In the genomic region with DNA sequence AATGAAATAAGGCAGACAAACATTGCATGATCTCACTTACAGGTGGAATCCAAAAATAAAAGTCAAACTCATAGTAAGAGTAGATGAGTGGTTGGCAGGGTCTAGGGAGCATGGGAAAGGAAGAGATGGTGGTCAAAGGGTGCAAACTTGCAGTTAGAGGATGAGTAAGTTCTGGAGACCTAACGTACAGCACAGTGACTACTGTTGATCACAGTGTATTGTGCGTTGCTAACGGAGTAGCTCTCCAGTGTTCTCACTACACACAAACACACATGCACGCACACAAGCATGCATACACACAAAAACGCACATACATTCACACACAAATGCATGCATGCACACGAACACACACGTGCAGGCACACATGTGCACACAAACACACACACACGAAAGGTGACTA, we compare ENCODE assay signal across 14 cellular contexts. TPM values are rescaled to one million over a fixed set of nuclear protein-coding genes. Genes with fewer than 3 reads are reported as not detected.
A peak's percentile ranks its signal among the peaks of the same experiment; 100 is the strongest.
DNase-seq lines count a peak whose midpoint lies in the region; ATAC-seq, FAIRE-seq and TF ChIP-seq lines count a peak whose summit lies in the region.
"Had no signal": no experiment of that assay in that cellular context is flagged by ENCODE, and none has a peak within 500 bp of the region (broad histone marks: within the 10 kb centered on the region; RNA-seq: fewer than 3 reads in every experiment).

No MANE protein-coding gene starts in this region.

- H3K9ac ChIP-seq in HepG2 (ENCODE audit: insufficient read depth, low read depth, low read length) = no peak overlapping the region

- no peaks in the 10 kb centered on the region for H3K4me1 ChIP-seq in HepG2 (ENCODE audit: insufficient read depth, low read length)
- no peaks in the 10 kb centered on the region for H3K4me1 ChIP-seq in right lobe of liver
- H3K4me1 ChIP-seq: upper lobe of left lung had no signal

- H3K79me2 ChIP-seq in HepG2 (ENCODE audit: insufficient read depth, low read length) = no peaks in the 10 kb centered on the region

- 38% methylated on average over 7 of the region's 8 CpGs for WGBS in HepG2 (ENCODE audit: low lambda C conversion rate)
- 80% methylated on average over 8 of the region's 8 CpGs for WGBS in right lobe of liver (ENCODE audit: insufficient coverage, low coverage, low lambda C conversion rate, missing lambda C conversion rate)

- no peak overlapping the region for H2AFZ ChIP-seq in HepG2 (ENCODE audit: low read length)

- no peaks in the 10 kb centered on the region for H4K20me1 ChIP-seq in HepG2 (ENCODE audit: insufficient read depth, low read length)

- no peak for TF ChIP-seq RAD21 in HepG2 (CRISPR knock-in tag; IDR thresholded peaks at IDR 0.05)

- TF ChIP-seq POLR2A in HepG2 (IDR thresholded peaks at IDR 0.05; ENCODE audit: insufficient read depth in 1 of 2, low read depth in 2 of 2, low read length in 2 of 2) (no peak), right lobe of liver (IDR thresholded peaks at IDR 0.05) (no peak)

- H3K4me3 ChIP-seq in HepG2 (replicated peaks in 1 of 3; ENCODE audit: insufficient read depth in 1 of 3, low read depth in 2 of 3, low read length in 3 of 3) = no peak overlapping the region
- no peak overlapping the region for H3K4me3 ChIP-seq in right lobe of liver
- H3K4me3 ChIP-seq: upper lobe of left lung had no signal

- H3K9me3 ChIP-seq in HepG2 (ENCODE audit: low read length) (no peaks in the 10 kb centered on the region), right lobe of liver (no peaks in the 10 kb centered on the region)
- H3K9me3 ChIP-seq: upper lobe of left lung had no signal

- CTCF ChIA-PET in HepG2 (lab: Yijun Ruan, JAX; ENCODE audit: low intra/inter-chr PET ratio, low total read pairs) = no interaction called here

- H3K36me3 ChIP-seq in HepG2 (replicated peaks in 1 of 2; ENCODE audit: control insufficient read depth in 1 of 2, insufficient read depth in 2 of 2, low read length in 2 of 2) (no peaks in the 10 kb centered on the region), right lobe of liver (no peaks in the 10 kb centered on the region)
- H3K36me3 ChIP-seq: upper lobe of left lung had no signal

- TF ChIP-seq CTCF in HepG2 (CRISPR knock-in tag; IDR thresholded peaks at IDR 0.05) = no peak
- TF ChIP-seq CTCF in right lobe of liver (IDR thresholded peaks at IDR 0.05) = no peak
- no peak for TF ChIP-seq CTCF in omental fat pad (IDR thresholded peaks at IDR 0.05)

- no peak overlapping the region for H3K4me2 ChIP-seq in HepG2 (ENCODE audit: low read depth, low read length)

- POLR2A ChIA-PET in HepG2 (lab: Yijun Ruan, JAX) = no interaction called here

- DNase-seq in HepG2 (ENCODE audit: low spot score) (no peak), right lobe of liver (no peak), urothelium cell line (ENCODE audit: low spot score) (no peak), SW 1271 (lab: John Stamatoyannopoulos, UW) (no peak), NCI-H226 (no peak), omental fat pad (ENCODE audit: low spot score) (no peak)
- DNase-seq: glutamatergic neuron, NCI-H2171, small intestine, T-helper 9 cell, upper lobe of left lung had no signal

- H3K27ac ChIP-seq in HepG2 (ENCODE audit: extremely low read length, insufficient read depth, low read length) = no peak overlapping the region
- no peak overlapping the region for H3K27ac ChIP-seq in right lobe of liver
- H3K27ac ChIP-seq: upper lobe of left lung had no signal

- H3K27me3 ChIP-seq in HepG2 (ENCODE audit: control insufficient read depth in 1 of 2, insufficient read depth in 2 of 2, low read length in 2 of 2) (peaks cover 0 to 19% of the 10 kb centered on the region in 2 experiments; a peak in 3 of 5 replicates), right lobe of liver (no peaks in the 10 kb centered on the region)
- H3K27me3 ChIP-seq: upper lobe of left lung had no signal

- no TSS peak for BruUV-seq in HepG2 (replicated peaks; lab: Mats Ljungman, UMichigan)

- in situ Hi-C loops in HepG2 (cut with HindIII; ENCODE audit: extremely low pct_ligation_motif_present, low pct_unique_long_range_greater_than_20kb) = no loop called here

- no peak for ATAC-seq in HepG2
- no peak for ATAC-seq in right lobe of liver
- peak; percentile 61 for ATAC-seq in GM21737 (IDR thresholded peaks at IDR 0.05; ENCODE audit: unreplicated experiment)
- ATAC-seq in HG03280 (IDR thresholded peaks at IDR 0.05; ENCODE audit: unreplicated experiment) = peak; percentile 80
- no peak for ATAC-seq in omental fat pad (ENCODE audit: low FRiP score)
- ATAC-seq: left lobe of liver had no signal

- no peak for FAIRE-seq in HepG2 (lab: Jason Lieb, UNC)
- peak; percentile 40 for FAIRE-seq in urothelium cell line (lab: Jason Lieb, UNC)
- FAIRE-seq: small intestine had no signal

- no peak for TF ChIP-seq EP300 in HepG2 (IDR thresholded peaks at IDR 0.05; ENCODE audit: low read depth in 2 of 2, low read length in 2 of 2)
- no peak for TF ChIP-seq EP300 in HepG2 (CRISPR knock-in tag; IDR thresholded peaks at IDR 0.05; ENCODE audit: borderline replicate concordance)

- intact Hi-C loops in HepG2 (cut with micrococcal nuclease; ENCODE audit: unreplicated experiment) (no loop called here), right lobe of liver (cut with DNase I) (no loop called here)

TF ChIP-seq in HepG2, 621 proteins besides CTCF, POLR2A, EP300 and RAD21:
- TF ChIP-seq MNT (IDR thresholded peaks at IDR 0.05) (peak; percentile 54), ZNF136 (CRISPR knock-in tag; IDR thresholded peaks at IDR 0.05; ENCODE audit: low read depth) (no peak)

RNA-seq across cellular contexts. Expression of gene LY86, which starts 54.9 kb away (rescaled TPM):
- total RNA-seq in HepG2 (2016; rRNA removed; fragmentation: Illumina TruSeq; extraction: Trizol) (not detected in 2 replicates), right lobe of liver (1 to 10 TPM; 1.2 to 4.3 (median 2.4) TPM), omental fat pad (10 to 100 TPM in 2 of 4 donors, 1 to 10 TPM in 2; 2.7 to 11.6 (median 8.1) TPM)
- not detected in 2 replicates for total RNA-seq in HepG2 (2016; cell fraction: cytosol; rRNA removed; fragmentation: Illumina TruSeq; extraction: Trizol; ENCODE audit: low read depth)
- not detected in 2 replicates for total RNA-seq in HepG2 (2016; cell fraction: insoluble cytoplasmic fraction; rRNA removed; fragmentation: Illumina TruSeq; extraction: Trizol)
- not detected in 2 replicates for total RNA-seq in HepG2 (2016; cell fraction: membrane; rRNA removed; fragmentation: Illumina TruSeq; extraction: Trizol)
- total RNA-seq in HepG2 (2016; cell fraction: nucleus; rRNA removed; fragmentation: Illumina TruSeq; extraction: Trizol) = not detected in 2 replicates
- not detected in 2 replicates for polyA plus RNA-seq in HepG2 (2011; rRNA removed)
- polyA plus RNA-seq in HepG2 (2011; cell fraction: cytosol; rRNA removed) = not detected in 2 replicates
- not detected in 2 replicates for polyA plus RNA-seq in HepG2 (2011; cell fraction: nucleus; rRNA removed)
- polyA plus RNA-seq in HepG2 (2012) = not detected in 2 replicates
- not detected in 2 replicates for polyA plus RNA-seq in HepG2 (2016; cell fraction: cytosol; fragmentation: Illumina TruSeq; extraction: Trizol; ENCODE audit: low read depth)
- polyA plus RNA-seq in HepG2 (2016; cell fraction: insoluble cytoplasmic fraction; fragmentation: Illumina TruSeq; extraction: Trizol; ENCODE audit: low read depth) = not detected in 2 replicates
- not detected in 2 replicates for polyA plus RNA-seq in HepG2 (2016; cell fraction: membrane; fragmentation: Illumina TruSeq; extraction: Trizol; ENCODE audit: low read depth)
- polyA plus RNA-seq in HepG2 (2016; cell fraction: nucleus; fragmentation: Illumina TruSeq; extraction: Trizol; ENCODE audit: insufficient read depth, low read depth) = not detected in 2 replicates
- not detected in 2 replicates for polyA minus RNA-seq in HepG2 (2011; rRNA and poly(A)+ RNA removed; ENCODE audit: low replicate concordance)
- not detected in 2 replicates for polyA minus RNA-seq in HepG2 (2011; cell fraction: cytosol; rRNA and poly(A)+ RNA removed)
- polyA minus RNA-seq in HepG2 (2011; cell fraction: nucleus; rRNA and poly(A)+ RNA removed) = not detected in 2 replicates

Comparison
In these comparisons a context has a peak if more than half of its experiments do, and no peak if none do; other contexts are left out.
1. ATAC-seq: peak in GM21737 (single experiment) and HG03280 (single experiment); none in HepG2 (single experiment), right lobe of liver (0 of 4) and omental fat pad (single experiment).